ENCODE assay signal across 6 cellular contexts in the genomic region with DNA sequence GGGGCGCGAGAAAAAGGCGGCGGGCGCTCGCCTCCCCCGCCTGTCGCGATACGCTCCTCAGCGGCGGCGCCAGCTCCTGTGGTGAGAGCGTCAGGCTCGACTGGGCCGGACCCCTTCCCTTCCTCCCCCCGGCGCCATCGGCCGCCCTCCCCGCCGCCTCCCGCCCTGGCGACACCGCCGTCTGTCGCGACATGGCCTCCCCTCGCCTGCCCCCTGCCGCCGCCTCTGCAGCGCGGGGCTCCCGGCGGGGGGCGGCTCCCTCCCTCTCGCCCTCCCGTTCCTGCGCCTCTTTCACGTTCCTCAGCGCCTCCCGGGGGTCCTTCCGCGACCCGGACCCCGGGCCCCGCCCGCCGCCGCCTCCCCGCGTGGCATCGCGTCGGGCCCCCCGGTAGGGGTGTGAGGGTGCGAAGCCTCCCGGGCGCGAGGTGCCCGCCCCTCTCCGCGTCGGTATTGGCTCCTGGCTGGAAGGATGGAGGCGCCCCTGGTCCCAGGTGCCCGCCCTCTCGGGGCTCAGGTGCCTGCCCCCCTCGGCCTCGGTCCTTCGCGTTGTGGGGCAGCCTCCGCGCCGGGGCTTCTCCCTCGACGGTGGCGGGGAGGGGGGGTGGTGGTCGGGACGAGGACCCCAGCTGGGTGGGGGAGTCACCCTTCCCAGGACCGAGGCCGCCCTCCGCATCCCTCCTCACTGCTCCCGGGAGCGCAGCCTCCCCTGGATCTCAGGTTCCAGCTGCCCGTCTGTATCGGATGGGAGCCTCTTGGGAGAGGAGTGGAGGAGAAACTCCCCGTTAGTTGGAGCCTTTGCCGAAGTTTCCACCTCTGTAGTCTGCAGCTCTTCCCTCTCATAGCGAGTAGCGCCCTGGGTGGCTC. TPM values are rescaled to one million over a fixed set of nuclear protein-coding genes. Genes with fewer than 3 reads are reported as not detected.
A peak's percentile ranks its signal among the peaks of the same experiment; 100 is the strongest.
DNase-seq lines count a peak whose midpoint lies in the region; ATAC-seq and TF ChIP-seq lines count a peak whose summit lies in the region.

No MANE protein-coding gene starts in this region.

- no peak overlapping the region for H2AFZ ChIP-seq in hepatocyte

- H3K9me3 ChIP-seq in hepatocyte (ENCODE audit: low read depth): no peaks in the 10 kb centered on the region
- peaks cover 2% of the 10 kb centered on the region for H3K9me3 ChIP-seq in thymus (ENCODE audit: control insufficient read depth)

- CTCF ChIA-PET in activated B cell treated with CpG ODN at 0.5 μM for 24 hours (lab: Charles Lee): no interaction called here

- no peaks in the 10 kb centered on the region for H3K9me3 Mint-ChIP-seq in activated B cell treated with CpG ODN at 0.5 μM for 24 hours

- peak overlapping the region; percentile 76 for H3K27ac ChIP-seq in hepatocyte
- H3K27ac ChIP-seq in thymus (ENCODE audit: low read depth): peak overlapping the region; percentile 87

- H3K4me3 ChIP-seq in hepatocyte: peak overlapping the region; percentile 32
- peak overlapping the region; percentile 98 for H3K4me3 ChIP-seq in thymus (ENCODE audit: low read length)

- peak overlapping the region; percentile 90 for H3K27ac Mint-ChIP-seq in activated B cell treated with CpG ODN at 0.5 μM for 24 hours

- POLR2A ChIA-PET in activated B cell treated with CpG ODN at 0.5 μM for 24 hours (lab: Charles Lee): interaction anchor here (0.6 to 3.8 kb wide), 9 partner anchors 13 to 1404 kb away, joined by 3 to 69 read pairs (median 22); a partner anchor contains a TSS

- no peaks in the 10 kb centered on the region for H3K9me2 ChIP-seq in hepatocyte (replicated peaks; ENCODE audit: insufficient read depth)

- ATAC-seq in activated B cell treated with CpG ODN at 0.5 μM for 24 hours (ENCODE audit: low read depth) (no peak), GM21576 (IDR thresholded peaks at IDR 0.05; ENCODE audit: unreplicated experiment) (no peak)

- peaks cover 35% of the 10 kb centered on the region for H3K36me3 Mint-ChIP-seq in activated B cell treated with CpG ODN at 0.5 μM for 24 hours (ENCODE audit: low read depth)

- H3K27me3 Mint-ChIP-seq in activated B cell treated with CpG ODN at 0.5 μM for 24 hours: no peaks in the 10 kb centered on the region

- H3K36me3 ChIP-seq in hepatocyte (replicated peaks; ENCODE audit: insufficient read depth, low read depth) (no peaks in the 10 kb centered on the region), thymus (ENCODE audit: control insufficient read depth, insufficient read depth) (peaks cover 38% of the 10 kb centered on the region)

- intact Hi-C loops in activated B cell treated with CpG ODN at 0.5 μM for 24 hours (cut with micrococcal nuclease): loop anchor here (1.0 to 2.0 kb wide), 8 partner anchors 21 to 1247 kb away; a partner anchor contains a TSS

- H3K27me3 ChIP-seq in hepatocyte (no peaks in the 10 kb centered on the region), thymus (ENCODE audit: control insufficient read depth, insufficient read depth) (no peaks in the 10 kb centered on the region)

- peak overlapping the region; percentile 85 for H3K4me3 Mint-ChIP-seq in activated B cell treated with CpG ODN at 0.5 μM for 24 hours

- TF ChIP-seq CTCF in GM10266 (IDR thresholded peaks at IDR 0.05; ENCODE audit: control insufficient read depth, insufficient read depth, low read depth, missing control alignments): no peak
- TF ChIP-seq CTCF in activated B cell treated with CpG ODN at 0.5 μM for 24 hours (IDR thresholded peaks at IDR 0.05): no peak
- TF ChIP-seq CTCF in hepatocyte (IDR thresholded peaks at IDR 0.05; ENCODE audit: poor library complexity): peak; percentile 12

- peaks cover 51% of the 10 kb centered on the region for H3K79me2 ChIP-seq in hepatocyte

- DNase-seq in GM10266 (ENCODE audit: extremely low spot score): peak; percentile 48
- no peak for DNase-seq in activated B cell treated with CpG ODN at 0.5 μM for 24 hours
- peak; percentile 50 for DNase-seq in hepatocyte (ENCODE audit: low spot score)
- no peak for DNase-seq in T-helper 9 cell

- H4K20me1 ChIP-seq in hepatocyte (ENCODE audit: insufficient read depth, poor library complexity, severe bottlenecking): peaks cover 51% of the 10 kb centered on the region

- H3K4me2 ChIP-seq in hepatocyte: peak overlapping the region; percentile 94

- 6% methylated on average over 15 of the region's 90 CpGs for WGBS in hepatocyte (ENCODE audit: low lambda C conversion rate, missing lambda C conversion rate)
- 6% methylated on average over 90 of the region's 90 CpGs for WGBS in thymus

- peaks cover 51% of the 10 kb centered on the region for H3K4me1 Mint-ChIP-seq in activated B cell treated with CpG ODN at 0.5 μM for 24 hours

- H3K4me1 ChIP-seq in hepatocyte (ENCODE audit: insufficient read depth): peaks cover 11% of the 10 kb centered on the region
- peaks cover 28% of the 10 kb centered on the region for H3K4me1 ChIP-seq in thymus (ENCODE audit: control insufficient read depth, insufficient read depth, low read length)

RNA-seq across cellular contexts. Expression of a gene that starts 0.6 kb away (rescaled TPM):
- total RNA-seq in activated B cell treated with CpG ODN at 0.5 μM for 24 hours: 53.2 and 64.6 TPM in 2 replicates
- total RNA-seq in hepatocyte: 11.6 and 12.0 TPM in 2 replicates
- polyA plus RNA-seq in hepatocyte: 49.3 and 50.1 TPM in 2 replicates
- 27.8 TPM for polyA plus RNA-seq in thymus

RNA-seq across cellular contexts. Expression of a gene that starts 21.4 kb away (rescaled TPM):
- total RNA-seq in activated B cell treated with CpG ODN at 0.5 μM for 24 hours: 8.3 and 8.4 TPM in 2 replicates
- total RNA-seq in hepatocyte: 5.8 and 8.4 TPM in 2 replicates
- 15.0 and 16.8 TPM in 2 replicates for polyA plus RNA-seq in hepatocyte
- polyA plus RNA-seq in thymus: 11.9 TPM

RNA-seq across cellular contexts. Expression of a gene that starts 22.6 kb away (rescaled TPM):
- total RNA-seq in activated B cell treated with CpG ODN at 0.5 μM for 24 hours: 78.9 and 79.3 TPM in 2 replicates
- 44.5 and 59.7 TPM in 2 replicates for total RNA-seq in hepatocyte
- 77.6 and 82.3 TPM in 2 replicates for polyA plus RNA-seq in hepatocyte
- 62.2 TPM for polyA plus RNA-seq in thymus

RNA-seq across cellular contexts. Expression of a gene that starts 22.7 kb away (rescaled TPM):
- total RNA-seq in activated B cell treated with CpG ODN at 0.5 μM for 24 hours (16.6 and 17.9 TPM in 2 replicates), hepatocyte (12.8 and 14.7 TPM in 2 replicates)
- polyA plus RNA-seq in hepatocyte (25.2 and 25.9 TPM in 2 replicates), thymus (34.3 TPM)

RNA-seq across cellular contexts. Expression of a gene that starts 34.8 kb away (rescaled TPM):
- total RNA-seq in activated B cell treated with CpG ODN at 0.5 μM for 24 hours: not detected in 2 replicates
- 29.4 and 40.3 TPM in 2 replicates for total RNA-seq in hepatocyte
- 94.4 and 101 TPM in 2 replicates for polyA plus RNA-seq in hepatocyte
- 15.4 TPM for polyA plus RNA-seq in thymus

Comparison
In these comparisons a context has a peak if more than half of its experiments do, and no peak if none do; other contexts are left out.
1. DNase-seq: peak in GM10266 (single experiment) and hepatocyte (single experiment); none in activated B cell treated with CpG ODN at 0.5 μM for 24 hours (single experiment) and T-helper 9 cell (single experiment).